ENCODE assay signal across 17 cellular contexts in the genomic region with DNA sequence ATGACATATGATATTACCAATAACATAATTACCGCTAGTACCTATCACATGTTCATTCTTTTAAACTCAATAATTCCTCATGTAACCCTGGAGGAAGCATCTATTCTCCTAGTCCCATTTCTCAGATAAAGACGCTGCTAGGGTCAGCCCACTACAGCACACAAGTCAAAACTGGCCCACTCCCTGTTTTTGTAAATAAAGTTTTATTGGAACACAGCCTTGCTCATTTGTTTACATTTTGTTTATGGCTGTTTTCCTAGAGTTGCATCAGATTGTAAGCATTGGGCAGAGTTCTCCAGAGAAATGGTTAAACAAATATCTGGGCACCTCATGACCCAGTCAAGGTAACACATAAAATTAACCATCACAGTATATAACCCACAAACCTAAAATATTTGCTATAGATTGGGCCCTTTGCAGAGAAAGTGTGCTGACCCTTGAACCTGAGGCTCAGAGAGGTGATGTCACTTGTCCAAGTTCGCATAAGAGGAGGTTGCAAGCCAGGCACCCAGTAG. TPM values are rescaled to one million over a fixed set of nuclear protein-coding genes. Genes with fewer than 3 reads are reported as not detected.
DNase-seq lines count a peak whose midpoint lies in the region; ATAC-seq, FAIRE-seq and TF ChIP-seq lines count a peak whose summit lies in the region.
"Had no signal": no experiment of that assay in that cellular context is flagged by ENCODE, and none has a peak within 500 bp of the region (broad histone marks: within the 10 kb centered on the region; RNA-seq: fewer than 3 reads in every experiment).

No MANE protein-coding gene starts in this region.

- H3K4me3 Mint-ChIP-seq in neural crest cell, result peak overlapping the region; percentile 12
- H3K4me3 Mint-ChIP-seq: CD4-positive, alpha-beta T cell; H9 had no signal

- DNase-seq in LNCaP clone FGC (ENCODE audit: low read depth), result peak; percentile 50
- no peak for DNase-seq in K562 (ENCODE audit: extremely low read depth in 1 of 4, low spot score in 3 of 4)
- DNase-seq in neural crest cell (ENCODE audit: low read depth, low spot score), result no peak
- DNase-seq in pons (ENCODE audit: low spot score), result no peak
- DNase-seq in GM23248, result no peak
- DNase-seq in SIG-M5 treated with dmso at 0.1 percent for 504 hours (lab: John Stamatoyannopoulos, UW; ENCODE audit: unreplicated experiment), result no peak
- DNase-seq: ACHN; BE2C; C1 segment of cervical spinal cord; Caco-2; CD4-positive, alpha-beta T cell; GOT3; H9 had no signal

- in situ Hi-C loops in K562 (cut with MboI), result no loop called here
- in situ Hi-C loops in GM23248 (cut with MboI), result no loop called here

- H4K20me1 ChIP-seq in K562 (replicated peaks; ENCODE audit: control insufficient read depth, insufficient read depth, low read length) (no peaks in the 10 kb centered on the region), GM23248 (ENCODE audit: insufficient read depth) (no peaks in the 10 kb centered on the region)

- H3K4me1 Mint-ChIP-seq in neural crest cell, result peaks cover 21% of the 10 kb centered on the region

- H3F3A ChIP-seq in GM23248 (ENCODE audit: insufficient read depth), result no peaks in the 10 kb centered on the region

- peaks cover 0 to 22% of the 10 kb centered on the region in 2 experiments; a peak in 2 of 5 replicates for H3K27me3 ChIP-seq in K562 (ENCODE audit: control insufficient read depth in 2 of 2, insufficient read depth in 2 of 2, low read length in 2 of 2)
- H3K27me3 ChIP-seq in GM23248 (replicated peaks; ENCODE audit: insufficient read depth), result no peaks in the 10 kb centered on the region

- H3K9ac ChIP-seq in K562 (ENCODE audit: insufficient read depth in 1 of 2, low read depth in 2 of 2, low read length in 2 of 2), result no peak overlapping the region
- no peak overlapping the region for H3K9ac ChIP-seq in GM23248

- BruUV-seq in K562 (replicated peaks; lab: Mats Ljungman, UMichigan), result no TSS peak

- H3K9me3 Mint-ChIP-seq in neural crest cell, result no peaks in the 10 kb centered on the region
- H3K9me3 Mint-ChIP-seq: CD4-positive, alpha-beta T cell; H9 had no signal

- H3K4me3 ChIP-seq in LNCaP clone FGC (ENCODE audit: low read depth, low read length) (no peak overlapping the region), K562 (no peak overlapping the region), GM23248 (no peak overlapping the region)

- H3K27ac Mint-ChIP-seq in neural crest cell (ENCODE audit: unreplicated experiment), result no peak overlapping the region
- H3K27ac Mint-ChIP-seq: CD4-positive, alpha-beta T cell had no signal

- no peak for TF ChIP-seq RAD21 in K562 (CRISPR knock-in tag; conservative IDR thresholded peaks at IDR 0.05 in 1 of 2, IDR thresholded peaks at IDR 0.05 in 1 of 2)

- no peak overlapping the region for H3K27ac ChIP-seq in K562 (ENCODE audit: extremely low read depth, low read depth, low read length)
- no peak overlapping the region for H3K27ac ChIP-seq in GM23248

- no peaks in the 10 kb centered on the region for H3K36me3 ChIP-seq in K562 (ENCODE audit: control insufficient read depth, insufficient read depth, low read length)
- peaks cover 11% of the 10 kb centered on the region; the same call in 1 of the 2 replicates for H3K36me3 ChIP-seq in GM23248 (ENCODE audit: low read depth)
- H3K36me3 ChIP-seq: BE2C had no signal

- CTCF ChIA-PET in K562 (lab: Yijun Ruan, JAX; ENCODE audit: low intra/inter-chr PET ratio), result no interaction called here

- no peaks in the 10 kb centered on the region for H3K9me2 ChIP-seq in GM23248 (ENCODE audit: insufficient read depth)

- no peak for TF ChIP-seq CTCF in LNCaP clone FGC (IDR thresholded peaks at IDR 0.05; ENCODE audit: control insufficient read depth, extremely low read depth, insufficient read depth)
- no peak for TF ChIP-seq CTCF in K562 (IDR thresholded peaks at IDR 0.05 in 2 of 3, conservative IDR thresholded peaks at IDR 0.05 in 1 of 3; ENCODE audit: insufficient read depth in 2 of 3, low read depth in 1 of 3, low read length in 3 of 3)
- TF ChIP-seq CTCF in neural crest cell (conservative IDR thresholded peaks at IDR 0.05), result no peak

- H3K36me3 Mint-ChIP-seq in neural crest cell (ENCODE audit: low read depth), result no peaks in the 10 kb centered on the region

- H3K79me2 ChIP-seq in K562 (ENCODE audit: control insufficient read depth, insufficient read depth, low read length), result no peaks in the 10 kb centered on the region
- H3K79me2 ChIP-seq in GM23248 (ENCODE audit: insufficient read depth), result peaks cover 49% of the 10 kb centered on the region

- no peak for TF ChIP-seq POLR2A in K562 (conservative IDR thresholded peaks at IDR 0.05)

- WGBS in K562 (ENCODE audit: insufficient coverage, low coverage, missing lambda C conversion rate), result 0% methylated on average over 3 of the region's 3 CpGs
- 87 to 89% methylated on average over 3 of the region's 3 CpGs for WGBS in GM23248 (ENCODE audit: low coverage in 1 of 2, low lambda C conversion rate in 2 of 2, missing lambda C conversion rate in 2 of 2), 2 experiments

- H3K4me1 ChIP-seq in K562 (replicated peaks in 1 of 2; ENCODE audit: control insufficient read depth in 2 of 2, insufficient read depth in 2 of 2, low read length in 2 of 2), result no peaks in the 10 kb centered on the region; a peak in 1 of 5 replicates
- no peaks in the 10 kb centered on the region for H3K4me1 ChIP-seq in GM23248 (ENCODE audit: insufficient read depth)
- H3K4me1 ChIP-seq: Caco-2 had no signal

- H3K27me3 Mint-ChIP-seq in neural crest cell (ENCODE audit: low read depth), result no peaks in the 10 kb centered on the region
- H3K27me3 Mint-ChIP-seq: CD4-positive, alpha-beta T cell had no signal

- H3K4me2 ChIP-seq in K562 (ENCODE audit: insufficient read depth, low read length), result no peak overlapping the region
- no peak overlapping the region for H3K4me2 ChIP-seq in GM23248 (ENCODE audit: unreplicated experiment)

- POLR2A ChIA-PET in K562 (lab: Yijun Ruan, JAX), result no interaction called here

- TF ChIP-seq EP300 in K562 (IDR thresholded peaks at IDR 0.05; ENCODE audit: low read length), result no peak

- intact Hi-C loops in K562 (cut with micrococcal nuclease), result no loop called here

- FAIRE-seq in K562 (lab: Jason Lieb, UNC), result no peak
- FAIRE-seq: A204.1, D721Med, G401.6, GM12892 had no signal

- H2AFZ ChIP-seq in K562 (ENCODE audit: low read depth, low read length) (no peak overlapping the region), GM23248 (no peak overlapping the region)

- ATAC-seq in K562, result no peak

- no peaks in the 10 kb centered on the region for H3K9me1 ChIP-seq in K562 (ENCODE audit: control insufficient read depth, insufficient read depth, low read length)

- H3K9me3 ChIP-seq in K562 (replicated peaks; ENCODE audit: control insufficient read depth, insufficient read depth, low read depth, low read length) (no peaks in the 10 kb centered on the region), GM23248 (ENCODE audit: low read depth) (no peaks in the 10 kb centered on the region)
- H3K9me3 ChIP-seq: BE2C, Caco-2 had no signal

TF ChIP-seq in K562, 482 proteins besides CTCF, POLR2A, EP300 and RAD21 (continues in another document):
- TF ChIP-seq NR2C1 (IDR thresholded peaks at IDR 0.05) (no peak), NR2C1 (tag; IDR thresholded peaks at IDR 0.05) (0 out of 2 replicates have a peak, but pooled peaks have one; percentile 15)

RNA-seq across cellular contexts. Expression of gene MN1, which starts 36.8 kb away (rescaled TPM):
- total RNA-seq in K562 (2011; cell fraction: chromatin; rRNA removed; ENCODE audit: low replicate concordance), result not detected in 2 replicates
- total RNA-seq in K562 (2011; cell fraction: nucleolus; rRNA removed), result under 0.01 TPM in 1 of 2 replicates, not detected in the other
- not detected in 2 replicates for total RNA-seq in K562 (2011; cell fraction: nucleoplasm; rRNA removed)
- total RNA-seq in K562 (2014; rRNA removed) (under 0.01 and 0.05 TPM in 2 replicates), K562 (2014; rRNA removed; fragmentation: Illumina TruSeq; extraction: Trizol) (not detected in 2 replicates), K562 (2015; rRNA removed; fragmentation: Illumina TruSeq; extraction: Trizol) (0.04 TPM in 1 of 2 replicates, not detected in the other), K562 (2021) (0.02 and 0.04 TPM in 2 replicates), neural crest cell (19.0 TPM in 2 replicates)
- polyA plus RNA-seq in K562 (2011; rRNA removed) (0.05 TPM in 1 of 2 replicates, not detected in the other), K562 (2014; fragmentation: Illumina TruSeq; extraction: Trizol) (0.01 and 0.04 TPM in 2 replicates), K562 (2014; fragmentation: Nextera tagmentation; extraction: Ambion mirVana) (under 1 TPM in 1 of 2 experiments, not detected in 1; under 0.01 TPM), K562 (2014; rRNA removed) (not detected in 2 replicates), GM23248 (2016; fragmentation: Nextera tagmentation; extraction: Ambion mirVana) (4.2 and 4.4 TPM in 2 replicates)
- 0.01 TPM in 1 of 2 replicates, not detected in the other for polyA plus RNA-seq in K562 (2011; cell fraction: cytosol; rRNA removed)
- 0.01 TPM in 2 replicates for polyA plus RNA-seq in K562 (2011; cell fraction: nucleus; rRNA removed)
- polyA plus RNA-seq in K562 (2012), result 0.05 and 0.06 TPM in 2 replicates
- not detected in 2 replicates for polyA minus RNA-seq in K562 (2011; rRNA and poly(A)+ RNA removed)
- polyA minus RNA-seq in K562 (2011; cell fraction: cytosol; rRNA and poly(A)+ RNA removed), result not detected in 2 replicates
- under 0.01 TPM in 2 replicates for polyA minus RNA-seq in K562 (2011; cell fraction: nucleus; rRNA and poly(A)+ RNA removed)
- total RNA-seq in GM23248 (2014; rRNA removed; shearing (Covaris generic)), result 24.8 and 25.9 TPM in 2 replicates

Comparison
In these comparisons a context has a peak if more than half of its experiments do, and no peak if none do; other contexts are left out.
1. RNA of gene MN1, which starts 36.8 kb away (total RNA-seq): 24.8 to 25.9 TPM in GM23248 and 19.0 TPM in neural crest cell; under 0.01 to 0.05 TPM in K562; every median in the first group is over 10 times any median in the second.